In the genomic region with DNA sequence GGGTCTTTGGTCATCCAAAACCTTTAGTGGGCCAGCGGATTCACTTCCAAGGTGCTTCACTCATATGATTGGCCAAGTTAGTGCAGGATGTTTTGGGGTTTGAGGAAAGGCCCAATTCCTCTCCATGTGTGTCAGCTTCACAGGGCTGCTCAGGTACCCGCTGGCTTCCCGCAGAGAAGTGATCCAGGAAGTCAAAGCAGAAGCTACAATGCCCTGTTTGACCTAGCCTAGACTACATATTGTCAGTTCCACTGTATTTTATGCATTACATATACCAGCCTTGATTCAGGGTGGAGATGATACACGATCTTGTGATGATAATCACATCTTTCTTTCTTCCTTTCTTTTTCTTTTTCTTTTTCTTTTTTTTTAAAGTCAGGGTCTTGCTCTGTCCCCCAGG, we compare ENCODE assay signal across 36 cellular contexts.
"Had no signal": no experiment of that assay in that cellular context is flagged by ENCODE, and none has a peak within 500 bp of the region (broad histone marks: within the 10 kb centered on the region; RNA-seq: fewer than 3 reads in every experiment).

No MANE protein-coding gene starts in this region.

- H3K27ac Mint-ChIP-seq: activated CD4-positive, alpha-beta memory T cell treated with anti-CD3 and anti-CD28 coated beads, Interleukin-2, amount 10 ng/mL, durations not matched to agents 7 days and 5 days; activated CD8-positive, alpha-beta memory T cell treated with anti-CD3 and anti-CD28 coated beads, Interleukin-2, amount 10 ng/mL, durations not matched to agents 7 days and 5 days; activated naive CD8-positive, alpha-beta T cell treated with anti-CD3 and anti-CD28 coated beads for 36 hours had no signal

- ATAC-seq: activated CD8-positive, alpha-beta memory T cell treated with anti-CD3 and anti-CD28 coated beads, Interleukin-2, amount 10 ng/mL, durations not matched to agents 7 days and 5 days; PC-3; Right ventricle myocardium inferior had no signal

- H3K36me3 ChIP-seq: brain microvascular endothelial cell, MG63, Peyer's patch, WERI-Rb-1 had no signal

- H3K27me3 Mint-ChIP-seq: activated CD4-positive, alpha-beta memory T cell treated with anti-CD3 and anti-CD28 coated beads, Interleukin-2, amount 10 ng/mL, durations not matched to agents 7 days and 5 days; activated CD8-positive, alpha-beta memory T cell treated with anti-CD3 and anti-CD28 coated beads, Interleukin-2, amount 10 ng/mL, durations not matched to agents 7 days and 5 days; activated naive CD8-positive, alpha-beta T cell treated with anti-CD3 and anti-CD28 coated beads for 36 hours had no signal

- H3K27ac ChIP-seq: brain microvascular endothelial cell, Peyer's patch, RWPE1, WERI-Rb-1 had no signal

- H3K36me3 Mint-ChIP-seq: activated CD8-positive, alpha-beta memory T cell treated with anti-CD3 and anti-CD28 coated beads, Interleukin-2, amount 10 ng/mL, durations not matched to agents 7 days and 5 days had no signal

- H3K27me3 ChIP-seq: brain microvascular endothelial cell, MG63, Peyer's patch had no signal

- DNase-seq: activated CD4-positive, alpha-beta memory T cell treated with anti-CD3 and anti-CD28 coated beads, Interleukin-2, amount 10 ng/mL, durations not matched to agents 7 days and 5 days; activated CD4-positive, alpha-beta T cell treated with anti-CD3 and anti-CD28 coated beads for 1 hour; activated CD4-positive, alpha-beta T cell treated with anti-CD3 and anti-CD28 coated beads for 48 hours; activated CD4-positive, CD25-positive, alpha-beta regulatory T cell; activated CD8-positive, alpha-beta memory T cell treated with anti-CD3 and anti-CD28 coated beads for 24 hours; activated CD8-positive, alpha-beta memory T cell treated with anti-CD3 and anti-CD28 coated beads, Interleukin-2, amount 10 ng/mL, durations not matched to agents 7 days and 5 days; activated CD8-positive, alpha-beta memory T cell treated with anti-CD3 and anti-CD28 coated beads, Interleukin-2, amount 50 U/mL, for 48 hours; activated effector memory CD4-positive, alpha-beta T cell treated with Interleukin-2 at 50 U/mL for 16 hours; activated naive CD4-positive, alpha-beta T cell treated with anti-CD3 and anti-CD28 coated beads, Interleukin-2, amount 50 U/mL, for 16 hours; activated naive CD8-positive, alpha-beta T cell treated with anti-CD3 and anti-CD28 coated beads for 36 hours; activated T-cell treated with anti-CD3 and anti-CD28 coated beads, Interleukin-2, amount 50 U/mL, for 48 hours; amniotic stem cell; aorta; brain microvascular endothelial cell; central memory CD4-positive, alpha-beta T cell; Kasumi-1; MG63; MV-4-11; NCI-H1092; NCI-H146; NCI-H187; NCI-H2029 treated with DMSO at 0.1 percent for 48 hours; NCI-H2107; NCI-H2171; NCI-H510A; NCI-H526; NCI-H748 treated with DMSO at 0.1 percent for 48 hours; NK-92 treated with Interleukin-12 subunit alpha and Interleukin-12 subunit beta, amount 100 ng/mL, for 24 hours; PC-3; Peyer's patch; SW 1271; T-helper 1 cell; T1000; WERI-Rb-1 had no signal

- H3K4me3 ChIP-seq: MG63, Peyer's patch had no signal

- H3K9me3 Mint-ChIP-seq: activated CD4-positive, alpha-beta memory T cell treated with anti-CD3 and anti-CD28 coated beads, Interleukin-2, amount 10 ng/mL, durations not matched to agents 7 days and 5 days; activated naive CD8-positive, alpha-beta T cell treated with anti-CD3 and anti-CD28 coated beads for 36 hours had no signal

- H3K9me3 ChIP-seq: MG63, Peyer's patch had no signal

- H3K4me3 Mint-ChIP-seq: activated CD4-positive, alpha-beta memory T cell treated with anti-CD3 and anti-CD28 coated beads, Interleukin-2, amount 10 ng/mL, durations not matched to agents 7 days and 5 days; activated CD8-positive, alpha-beta memory T cell treated with anti-CD3 and anti-CD28 coated beads, Interleukin-2, amount 10 ng/mL, durations not matched to agents 7 days and 5 days; activated naive CD8-positive, alpha-beta T cell treated with anti-CD3 and anti-CD28 coated beads for 36 hours had no signal
